Comparison of ENCODE assay signal across 8 cellular contexts in the genomic region with DNA sequence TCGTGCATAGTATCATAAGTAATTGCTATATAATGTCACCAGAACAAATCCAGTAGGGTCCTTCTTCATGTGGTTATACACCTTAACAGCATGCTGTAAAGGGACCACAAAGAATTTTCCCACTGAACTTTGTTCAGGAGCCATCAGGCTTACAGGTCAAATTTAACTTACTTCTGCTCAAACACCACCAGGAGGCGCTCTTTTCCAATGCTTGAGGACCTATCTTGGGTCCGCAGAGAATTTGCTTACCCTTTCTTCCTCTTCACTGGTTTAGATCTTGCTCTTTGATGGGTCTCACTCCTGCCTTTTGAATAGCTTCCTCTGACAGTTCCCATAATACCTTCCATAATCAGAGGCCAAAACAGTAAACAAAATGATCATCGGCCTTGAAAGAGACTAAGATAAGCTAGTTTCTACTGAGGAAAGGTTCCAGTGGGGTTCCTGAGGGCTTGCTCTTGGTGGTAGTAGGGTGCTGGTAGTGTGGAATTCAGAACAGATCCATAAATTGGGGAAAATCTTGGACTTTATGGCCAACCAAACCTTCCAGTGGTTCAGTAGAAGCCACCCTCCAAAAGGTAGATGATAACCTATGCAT. TPM values are rescaled to one million over a fixed set of nuclear protein-coding genes. Genes with fewer than 3 reads are reported as not detected.
A peak's percentile ranks its signal among the peaks of the same experiment; 100 is the strongest.
DNase-seq lines count a peak whose midpoint lies in the region; ATAC-seq and TF ChIP-seq lines count a peak whose summit lies in the region.

No MANE protein-coding gene starts in this region.

- H3K27ac ChIP-seq in prostate gland, result no peak overlapping the region

- H3K36me3 ChIP-seq in Caco-2 (ENCODE audit: control insufficient read depth, insufficient read depth, low read length) (no peaks in the 10 kb centered on the region), prostate gland (no peaks in the 10 kb centered on the region)

- H3K27me3 ChIP-seq in Caco-2 (replicated peaks; ENCODE audit: control insufficient read depth, insufficient read depth, low read length) (no peaks in the 10 kb centered on the region), prostate gland (replicated peaks; ENCODE audit: insufficient read depth) (no peaks in the 10 kb centered on the region)

- no peaks in the 10 kb centered on the region for H3K4me1 Mint-ChIP-seq in Caco-2 (ENCODE audit: low read depth, unreplicated experiment)

- TF ChIP-seq CTCF in Caco-2 (IDR thresholded peaks at IDR 0.05; ENCODE audit: insufficient read depth in 1 of 2, low read depth in 1 of 2, low read length in 1 of 2, severe bottlenecking in 1 of 2, unreplicated experiment in 1 of 2) (peak; percentile 59 to 63), prostate gland (IDR thresholded peaks at IDR 0.05) (peak; percentile 55 to 81 (median 69))

- TF ChIP-seq EP300 in Ishikawa (IDR thresholded peaks at IDR 0.05; ENCODE audit: borderline replicate concordance), result no peak

- DNase-seq in Caco-2 (peak in 1 of 2 experiments; percentile 54), OCI-M2 (lab: John Stamatoyannopoulos, UW; ENCODE audit: unreplicated experiment) (peak; percentile 79), activated T-helper 1 cell treated with Interleukin-2 at 50 U/mL for 16 hours (ENCODE audit: low read depth) (peak; percentile 10), germinal center (ENCODE audit: low spot score) (peak; percentile 35), prostate gland (ENCODE audit: low spot score) (peak; percentile 46)

- 21% methylated on average over 4 of the region's 4 CpGs for WGBS in prostate gland

- ATAC-seq in HG02588 (IDR thresholded peaks at IDR 0.05; ENCODE audit: unreplicated experiment) (no peak), HG02852 (IDR thresholded peaks at IDR 0.05; ENCODE audit: unreplicated experiment) (no peak)

- H3K27ac Mint-ChIP-seq in Caco-2 (ENCODE audit: unreplicated experiment), result no peak overlapping the region

- peaks cover 4% of the 10 kb centered on the region for H3K27me3 Mint-ChIP-seq in Caco-2 (ENCODE audit: insufficient read depth, unreplicated experiment)

- H3K4me3 ChIP-seq in Caco-2 (ENCODE audit: low read depth, low read length) (no peak overlapping the region), prostate gland (no peak overlapping the region)

- H3K9me3 ChIP-seq in Caco-2 (no peaks in the 10 kb centered on the region), prostate gland (no peaks in the 10 kb centered on the region)

- CTCF ChIA-PET in Caco-2 (lab: Charles Lee), result interaction anchor here (1.0 kb wide), 1 partner anchor 38 kb away, joined by 3 read pairs; the partner anchor contains the start of genes SCGB2B2 and ZNF302

- H3K4me3 Mint-ChIP-seq in Caco-2 (ENCODE audit: unreplicated experiment), result no peak overlapping the region

- H3K4me1 ChIP-seq in Caco-2 (no peaks in the 10 kb centered on the region), prostate gland (replicated peaks) (no peaks in the 10 kb centered on the region)

- H3K9me3 Mint-ChIP-seq in Caco-2 (ENCODE audit: unreplicated experiment), result no peaks in the 10 kb centered on the region

- no TSS peak for BruUV-seq in Caco-2 (replicated peaks; lab: Mats Ljungman, UMichigan)

- POLR2A ChIA-PET in Caco-2 (lab: Charles Lee), result no interaction called here

- intact Hi-C loops in Caco-2 (cut with micrococcal nuclease; ENCODE audit: unreplicated experiment) (loop anchor here (1.0 kb wide), 1 partner anchor 73 kb away; no protein-coding TSS in a partner anchor), prostate gland (cut with DNase I) (loop anchor here (2.0 kb wide), 1 partner anchor 73 kb away; no protein-coding TSS in a partner anchor)

- peak; percentile 78 for TF ChIP-seq RAD21 in Ishikawa (IDR thresholded peaks at IDR 0.05; ENCODE audit: low read depth)

- TF ChIP-seq POLR2A in prostate gland (IDR thresholded peaks at IDR 0.05), result no peak

- H3K36me3 Mint-ChIP-seq in Caco-2 (ENCODE audit: insufficient read depth, unreplicated experiment), result no peaks in the 10 kb centered on the region

TF ChIP-seq in Ishikawa, 13 proteins besides CTCF, POLR2A, EP300 and RAD21:
- TF ChIP-seq CEBPB (IDR thresholded peaks at IDR 0.05), result no peak
TF ChIP-seq in Ishikawa: peak in this region for 0.

RNA-seq across cellular contexts. Expression of gene SCGB2B2, which starts 37.4 kb away (rescaled TPM):
- total RNA-seq in Caco-2 (2022) (0.72 and 1.00 TPM in 2 replicates), prostate gland (1 to 10 TPM; 1.2 to 6.3 TPM)

RNA-seq across cellular contexts. Expression of gene ZNF302, which starts 37.9 kb away (rescaled TPM):
- total RNA-seq in Caco-2 (2022) (28.1 and 30.1 TPM in 2 replicates), prostate gland (10 to 100 TPM; 20.0 to 25.0 TPM)
